In the genomic region with DNA sequence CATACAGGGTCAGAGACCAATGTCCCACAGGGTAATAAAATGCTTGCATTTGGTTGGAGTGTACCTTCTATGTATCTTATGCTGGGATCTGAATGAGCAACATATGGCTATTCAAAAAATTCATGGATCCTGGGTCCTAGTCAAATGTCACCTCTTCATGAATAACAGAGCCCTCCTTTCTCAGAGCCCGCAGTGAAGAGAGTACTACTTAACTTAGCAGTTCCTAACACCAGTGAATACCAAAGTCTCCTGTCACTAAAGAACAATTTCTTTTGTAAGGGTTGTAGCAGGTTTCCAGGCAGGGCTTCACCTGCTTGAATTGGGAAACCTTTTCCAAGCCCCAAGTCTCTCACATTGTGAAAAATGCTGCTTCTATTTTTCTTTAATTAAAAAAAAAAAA, we compare ENCODE assay signal across 35 cellular contexts.
"Had no signal": no experiment of that assay in that cellular context is flagged by ENCODE, and none has a peak within 500 bp of the region (broad histone marks: within the 10 kb centered on the region; RNA-seq: fewer than 3 reads in every experiment).

No MANE protein-coding gene starts in this region.

- FAIRE-seq: astrocyte had no signal

- H3K4me3 ChIP-seq: coronary artery, dorsolateral prefrontal cortex, esophagus muscularis mucosa, gastrocnemius medialis, heart left ventricle had no signal

- ATAC-seq: activated CD8-positive, alpha-beta T cell treated with anti-CD3 and anti-CD28 coated beads for 36 hours; activated T-cell treated with anti-CD3 and anti-CD28 coated beads, Interleukin-2, amount 50 U/mL, for 4 hours; activated T-helper 17 cell treated with anti-CD3 and anti-CD28 coated beads, Interleukin-2, amount 50 U/mL, for 72 hours; foreskin keratinocyte; gastrocnemius medialis; heart left ventricle; T-helper 17 cell; WTC11 had no signal

- H3K27me3 ChIP-seq: brain microvascular endothelial cell, dorsolateral prefrontal cortex, esophagus muscularis mucosa, foreskin keratinocyte, gastrocnemius medialis, heart left ventricle had no signal

- H3K4me1 Mint-ChIP-seq: activated T-helper 17 cell treated with anti-CD3 and anti-CD28 coated beads, Interleukin-2, amount 50 U/mL, for 72 hours; central memory CD8-positive, alpha-beta T cell; T-helper 17 cell had no signal

- DNase-seq: activated CD4-positive, alpha-beta T cell treated with anti-CD3 and anti-CD28 coated beads for 1 hour; activated CD4-positive, alpha-beta T cell treated with anti-CD3 and anti-CD28 coated beads for 4 hours; activated CD4-positive, alpha-beta T cell treated with anti-CD3 and anti-CD28 coated beads, Interleukin-2, amount 50 U/mL, for 1 hour; activated CD4-positive, alpha-beta T cell treated with anti-CD3 and anti-CD28 coated beads, Interleukin-2, amount 50 U/mL, for 48 hours; activated CD8-positive, alpha-beta memory T cell treated with anti-CD3 and anti-CD28 coated beads for 24 hours; activated CD8-positive, alpha-beta T cell treated with anti-CD3 and anti-CD28 coated beads for 36 hours; activated effector memory CD4-positive, alpha-beta T cell treated with Interleukin-2 at 50 U/mL for 16 hours; activated gamma-delta T cell treated with Interleukin-2 at 50 U/mL for 16 hours; activated naive CD4-positive, alpha-beta T cell treated with anti-CD3 and anti-CD28 coated beads, Interleukin-2, amount 50 U/mL, for 16 hours; activated naive CD4-positive, alpha-beta T cell treated with Interleukin-2 at 50 U/mL for 16 hours; activated T-cell treated with anti-CD3 and anti-CD28 coated beads, Interleukin-2, amount 50 U/mL, for 4 hours; amniotic stem cell; anterior cingulate cortex; brain microvascular endothelial cell; dorsolateral prefrontal cortex; effector memory CD4-positive, alpha-beta T cell; endodermal cell; erythroblast; foreskin keratinocyte; gastrocnemius medialis; glutamatergic neuron; heart left ventricle; T-helper 1 cell; T-helper 17 cell; T1000 had no signal

- H3K4me3 Mint-ChIP-seq: activated CD8-positive, alpha-beta T cell treated with anti-CD3 and anti-CD28 coated beads for 36 hours; activated naive CD8-positive, alpha-beta T cell; activated T-cell treated with anti-CD3 and anti-CD28 coated beads, Interleukin-2, amount 50 U/mL, for 4 hours; activated T-helper 17 cell treated with anti-CD3 and anti-CD28 coated beads, Interleukin-2, amount 50 U/mL, for 72 hours; central memory CD8-positive, alpha-beta T cell; dendritic cell treated with granulocyte-macrophage colony-stimulating factor and Interleukin-4, amounts not matched to agents 40 ng/mL and 50 ng/mL, for 4 days; endodermal cell; T-helper 17 cell; T-helper 2 cell treated with Interferon-gamma antibody and Interleukin-4, amounts not matched to agents 5 μg/mL and 100 μg/mL, for 36 hours; WTC11 had no signal

- H3K27me3 Mint-ChIP-seq: activated CD8-positive, alpha-beta T cell treated with anti-CD3 and anti-CD28 coated beads for 36 hours; activated naive CD8-positive, alpha-beta T cell; activated T-helper 17 cell treated with anti-CD3 and anti-CD28 coated beads, Interleukin-2, amount 50 U/mL, for 72 hours; central memory CD8-positive, alpha-beta T cell; dendritic cell treated with granulocyte-macrophage colony-stimulating factor and Interleukin-4, amounts not matched to agents 40 ng/mL and 50 ng/mL, for 4 days; T-helper 17 cell had no signal

- H3K9me3 ChIP-seq: esophagus muscularis mucosa, gastrocnemius medialis, heart left ventricle had no signal

- H3K4me1 ChIP-seq: foreskin keratinocyte, gastrocnemius medialis, heart left ventricle had no signal

- H3K36me3 ChIP-seq: brain microvascular endothelial cell, esophagus muscularis mucosa, gastrocnemius medialis, heart left ventricle had no signal

- H3K36me3 Mint-ChIP-seq: activated naive CD8-positive, alpha-beta T cell; WTC11 had no signal

- H3K27ac ChIP-seq: brain microvascular endothelial cell, coronary artery, dorsolateral prefrontal cortex, esophagus muscularis mucosa, foreskin keratinocyte, gastrocnemius medialis, heart left ventricle, VCaP had no signal

- H3K27ac Mint-ChIP-seq: activated CD8-positive, alpha-beta T cell treated with anti-CD3 and anti-CD28 coated beads for 36 hours; activated naive CD8-positive, alpha-beta T cell; activated T-helper 17 cell treated with anti-CD3 and anti-CD28 coated beads, Interleukin-2, amount 50 U/mL, for 72 hours; dendritic cell treated with granulocyte-macrophage colony-stimulating factor and Interleukin-4, amounts not matched to agents 40 ng/mL and 50 ng/mL, for 4 days; endodermal cell; T-helper 17 cell; T-helper 2 cell treated with Interferon-gamma antibody and Interleukin-4, amounts not matched to agents 5 μg/mL and 100 μg/mL, for 36 hours had no signal
